ENCODE assay signal across 1 cellular context in genomic region chr11:65134240-65134951, GRCh38.
TF ChIP-seq lines count a peak whose summit lies in the region.

TSS of gene SYVN1 (minus strand) at chr11:65134519. CDS start at chr11:65133601, 918 bp downstream.

TF ChIP-seq in WTC11, 78 proteins besides CTCF, POLR2A, EP300 and RAD21 (continued from another document):
- TF ChIP-seq E2F5 (CRISPR knock-in tag; IDR thresholded peaks at IDR 0.05) (no peak; the same call in 1 of the 2 replicates), ZNF396 (CRISPR knock-in tag; IDR thresholded peaks at IDR 0.05; ENCODE audit: borderline replicate concordance) (no peak), ZNF219 (CRISPR knock-in tag; IDR thresholded peaks at IDR 0.05; ENCODE audit: borderline replicate concordance) (no peak), GABPB1 (CRISPR knock-in tag; IDR thresholded peaks at IDR 0.05) (peak; percentile 59; the same call in 1 of the 2 replicates), NR2C2 (CRISPR knock-in tag; IDR thresholded peaks at IDR 0.05) (no peak), ZNF263 (CRISPR knock-in tag; IDR thresholded peaks at IDR 0.05; ENCODE audit: low read depth) (no peak), ZNF671 (CRISPR knock-in tag; IDR thresholded peaks at IDR 0.05) (no peak), TP53 (CRISPR knock-in tag; IDR thresholded peaks at IDR 0.05) (no peak), SP1 (CRISPR knock-in tag; conservative IDR thresholded peaks at IDR 0.05) (peak; percentile 77), NFYB (CRISPR knock-in tag; conservative IDR thresholded peaks at IDR 0.05; ENCODE audit: low read depth) (no peak), CDX4 (CRISPR knock-in tag; IDR thresholded peaks at IDR 0.05; ENCODE audit: borderline replicate concordance) (no peak), NR1H2 (CRISPR knock-in tag; IDR thresholded peaks at IDR 0.05) (no peak), HMGA2 (CRISPR knock-in tag; IDR thresholded peaks at IDR 0.05) (peak; percentile 13; the same call in 1 of the 2 replicates), ZBTB21 (CRISPR knock-in tag; IDR thresholded peaks at IDR 0.05; ENCODE audit: borderline replicate concordance) (no peak), ZNF121 (CRISPR knock-in tag; IDR thresholded peaks at IDR 0.05) (peak; percentile 39; the same call in 1 of the 2 replicates), FOXP1 (CRISPR knock-in tag; IDR thresholded peaks at IDR 0.05; ENCODE audit: borderline replicate concordance) (peak; percentile 74), RELA (CRISPR knock-in tag; IDR thresholded peaks at IDR 0.05; ENCODE audit: borderline replicate concordance) (no peak), ETV6 (CRISPR knock-in tag; IDR thresholded peaks at IDR 0.05) (0 out of 2 replicates have a peak, but pooled peaks have one; percentile 63), ATF3 (CRISPR knock-in tag; conservative IDR thresholded peaks at IDR 0.05) (no peak), MYBL2 (CRISPR knock-in tag; IDR thresholded peaks at IDR 0.05) (0 out of 2 replicates have a peak, but pooled peaks have one; percentile 70), PREB (CRISPR knock-in tag; IDR thresholded peaks at IDR 0.05; ENCODE audit: borderline replicate concordance) (no peak)
- TF ChIP-seq, protein P1, sequence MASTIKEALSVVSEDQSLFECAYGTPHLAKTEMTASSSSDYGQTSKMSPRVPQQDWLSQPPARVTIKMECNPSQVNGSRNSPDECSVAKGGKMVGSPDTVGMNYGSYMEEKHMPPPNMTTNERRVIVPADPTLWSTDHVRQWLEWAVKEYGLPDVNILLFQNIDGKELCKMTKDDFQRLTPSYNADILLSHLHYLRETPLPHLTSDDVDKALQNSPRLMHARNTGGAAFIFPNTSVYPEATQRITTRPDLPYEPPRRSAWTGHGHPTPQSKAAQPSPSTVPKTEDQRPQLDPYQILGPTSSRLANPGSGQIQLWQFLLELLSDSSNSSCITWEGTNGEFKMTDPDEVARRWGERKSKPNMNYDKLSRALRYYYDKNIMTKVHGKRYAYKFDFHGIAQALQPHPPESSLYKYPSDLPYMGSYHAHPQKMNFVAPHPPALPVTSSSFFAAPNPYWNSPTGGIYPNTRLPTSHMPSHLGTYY (CRISPR knock-in tag; IDR thresholded peaks at IDR 0.05) = no peak
- TF ChIP-seq, protein P2, sequence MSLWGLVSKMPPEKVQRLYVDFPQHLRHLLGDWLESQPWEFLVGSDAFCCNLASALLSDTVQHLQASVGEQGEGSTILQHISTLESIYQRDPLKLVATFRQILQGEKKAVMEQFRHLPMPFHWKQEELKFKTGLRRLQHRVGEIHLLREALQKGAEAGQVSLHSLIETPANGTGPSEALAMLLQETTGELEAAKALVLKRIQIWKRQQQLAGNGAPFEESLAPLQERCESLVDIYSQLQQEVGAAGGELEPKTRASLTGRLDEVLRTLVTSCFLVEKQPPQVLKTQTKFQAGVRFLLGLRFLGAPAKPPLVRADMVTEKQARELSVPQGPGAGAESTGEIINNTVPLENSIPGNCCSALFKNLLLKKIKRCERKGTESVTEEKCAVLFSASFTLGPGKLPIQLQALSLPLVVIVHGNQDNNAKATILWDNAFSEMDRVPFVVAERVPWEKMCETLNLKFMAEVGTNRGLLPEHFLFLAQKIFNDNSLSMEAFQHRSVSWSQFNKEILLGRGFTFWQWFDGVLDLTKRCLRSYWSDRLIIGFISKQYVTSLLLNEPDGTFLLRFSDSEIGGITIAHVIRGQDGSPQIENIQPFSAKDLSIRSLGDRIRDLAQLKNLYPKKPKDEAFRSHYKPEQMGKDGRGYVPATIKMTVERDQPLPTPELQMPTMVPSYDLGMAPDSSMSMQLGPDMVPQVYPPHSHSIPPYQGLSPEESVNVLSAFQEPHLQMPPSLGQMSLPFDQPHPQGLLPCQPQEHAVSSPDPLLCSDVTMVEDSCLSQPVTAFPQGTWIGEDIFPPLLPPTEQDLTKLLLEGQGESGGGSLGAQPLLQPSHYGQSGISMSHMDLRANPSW (CRISPR knock-in tag; conservative IDR thresholded peaks at IDR 0.05; ENCODE audit: low read depth) = no peak
- TF ChIP-seq, protein P3, sequence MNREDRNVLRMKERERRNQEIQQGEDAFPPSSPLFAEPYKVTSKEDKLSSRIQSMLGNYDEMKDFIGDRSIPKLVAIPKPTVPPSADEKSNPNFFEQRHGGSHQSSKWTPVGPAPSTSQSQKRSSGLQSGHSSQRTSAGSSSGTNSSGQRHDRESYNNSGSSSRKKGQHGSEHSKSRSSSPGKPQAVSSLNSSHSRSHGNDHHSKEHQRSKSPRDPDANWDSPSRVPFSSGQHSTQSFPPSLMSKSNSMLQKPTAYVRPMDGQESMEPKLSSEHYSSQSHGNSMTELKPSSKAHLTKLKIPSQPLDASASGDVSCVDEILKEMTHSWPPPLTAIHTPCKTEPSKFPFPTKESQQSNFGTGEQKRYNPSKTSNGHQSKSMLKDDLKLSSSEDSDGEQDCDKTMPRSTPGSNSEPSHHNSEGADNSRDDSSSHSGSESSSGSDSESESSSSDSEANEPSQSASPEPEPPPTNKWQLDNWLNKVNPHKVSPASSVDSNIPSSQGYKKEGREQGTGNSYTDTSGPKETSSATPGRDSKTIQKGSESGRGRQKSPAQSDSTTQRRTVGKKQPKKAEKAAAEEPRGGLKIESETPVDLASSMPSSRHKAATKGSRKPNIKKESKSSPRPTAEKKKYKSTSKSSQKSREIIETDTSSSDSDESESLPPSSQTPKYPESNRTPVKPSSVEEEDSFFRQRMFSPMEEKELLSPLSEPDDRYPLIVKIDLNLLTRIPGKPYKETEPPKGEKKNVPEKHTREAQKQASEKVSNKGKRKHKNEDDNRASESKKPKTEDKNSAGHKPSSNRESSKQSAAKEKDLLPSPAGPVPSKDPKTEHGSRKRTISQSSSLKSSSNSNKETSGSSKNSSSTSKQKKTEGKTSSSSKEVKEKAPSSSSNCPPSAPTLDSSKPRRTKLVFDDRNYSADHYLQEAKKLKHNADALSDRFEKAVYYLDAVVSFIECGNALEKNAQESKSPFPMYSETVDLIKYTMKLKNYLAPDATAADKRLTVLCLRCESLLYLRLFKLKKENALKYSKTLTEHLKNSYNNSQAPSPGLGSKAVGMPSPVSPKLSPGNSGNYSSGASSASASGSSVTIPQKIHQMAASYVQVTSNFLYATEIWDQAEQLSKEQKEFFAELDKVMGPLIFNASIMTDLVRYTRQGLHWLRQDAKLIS (CRISPR knock-in tag; IDR thresholded peaks at IDR 0.05; ENCODE audit: borderline replicate concordance) = no peak
- TF ChIP-seq, protein P4, sequence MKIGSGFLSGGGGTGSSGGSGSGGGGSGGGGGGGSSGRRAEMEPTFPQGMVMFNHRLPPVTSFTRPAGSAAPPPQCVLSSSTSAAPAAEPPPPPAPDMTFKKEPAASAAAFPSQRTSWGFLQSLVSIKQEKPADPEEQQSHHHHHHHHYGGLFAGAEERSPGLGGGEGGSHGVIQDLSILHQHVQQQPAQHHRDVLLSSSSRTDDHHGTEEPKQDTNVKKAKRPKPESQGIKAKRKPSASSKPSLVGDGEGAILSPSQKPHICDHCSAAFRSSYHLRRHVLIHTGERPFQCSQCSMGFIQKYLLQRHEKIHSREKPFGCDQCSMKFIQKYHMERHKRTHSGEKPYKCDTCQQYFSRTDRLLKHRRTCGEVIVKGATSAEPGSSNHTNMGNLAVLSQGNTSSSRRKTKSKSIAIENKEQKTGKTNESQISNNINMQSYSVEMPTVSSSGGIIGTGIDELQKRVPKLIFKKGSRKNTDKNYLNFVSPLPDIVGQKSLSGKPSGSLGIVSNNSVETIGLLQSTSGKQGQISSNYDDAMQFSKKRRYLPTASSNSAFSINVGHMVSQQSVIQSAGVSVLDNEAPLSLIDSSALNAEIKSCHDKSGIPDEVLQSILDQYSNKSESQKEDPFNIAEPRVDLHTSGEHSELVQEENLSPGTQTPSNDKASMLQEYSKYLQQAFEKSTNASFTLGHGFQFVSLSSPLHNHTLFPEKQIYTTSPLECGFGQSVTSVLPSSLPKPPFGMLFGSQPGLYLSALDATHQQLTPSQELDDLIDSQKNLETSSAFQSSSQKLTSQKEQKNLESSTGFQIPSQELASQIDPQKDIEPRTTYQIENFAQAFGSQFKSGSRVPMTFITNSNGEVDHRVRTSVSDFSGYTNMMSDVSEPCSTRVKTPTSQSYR (CRISPR knock-in tag; IDR thresholded peaks at IDR 0.05) = no peak
- TF ChIP-seq, protein P5, sequence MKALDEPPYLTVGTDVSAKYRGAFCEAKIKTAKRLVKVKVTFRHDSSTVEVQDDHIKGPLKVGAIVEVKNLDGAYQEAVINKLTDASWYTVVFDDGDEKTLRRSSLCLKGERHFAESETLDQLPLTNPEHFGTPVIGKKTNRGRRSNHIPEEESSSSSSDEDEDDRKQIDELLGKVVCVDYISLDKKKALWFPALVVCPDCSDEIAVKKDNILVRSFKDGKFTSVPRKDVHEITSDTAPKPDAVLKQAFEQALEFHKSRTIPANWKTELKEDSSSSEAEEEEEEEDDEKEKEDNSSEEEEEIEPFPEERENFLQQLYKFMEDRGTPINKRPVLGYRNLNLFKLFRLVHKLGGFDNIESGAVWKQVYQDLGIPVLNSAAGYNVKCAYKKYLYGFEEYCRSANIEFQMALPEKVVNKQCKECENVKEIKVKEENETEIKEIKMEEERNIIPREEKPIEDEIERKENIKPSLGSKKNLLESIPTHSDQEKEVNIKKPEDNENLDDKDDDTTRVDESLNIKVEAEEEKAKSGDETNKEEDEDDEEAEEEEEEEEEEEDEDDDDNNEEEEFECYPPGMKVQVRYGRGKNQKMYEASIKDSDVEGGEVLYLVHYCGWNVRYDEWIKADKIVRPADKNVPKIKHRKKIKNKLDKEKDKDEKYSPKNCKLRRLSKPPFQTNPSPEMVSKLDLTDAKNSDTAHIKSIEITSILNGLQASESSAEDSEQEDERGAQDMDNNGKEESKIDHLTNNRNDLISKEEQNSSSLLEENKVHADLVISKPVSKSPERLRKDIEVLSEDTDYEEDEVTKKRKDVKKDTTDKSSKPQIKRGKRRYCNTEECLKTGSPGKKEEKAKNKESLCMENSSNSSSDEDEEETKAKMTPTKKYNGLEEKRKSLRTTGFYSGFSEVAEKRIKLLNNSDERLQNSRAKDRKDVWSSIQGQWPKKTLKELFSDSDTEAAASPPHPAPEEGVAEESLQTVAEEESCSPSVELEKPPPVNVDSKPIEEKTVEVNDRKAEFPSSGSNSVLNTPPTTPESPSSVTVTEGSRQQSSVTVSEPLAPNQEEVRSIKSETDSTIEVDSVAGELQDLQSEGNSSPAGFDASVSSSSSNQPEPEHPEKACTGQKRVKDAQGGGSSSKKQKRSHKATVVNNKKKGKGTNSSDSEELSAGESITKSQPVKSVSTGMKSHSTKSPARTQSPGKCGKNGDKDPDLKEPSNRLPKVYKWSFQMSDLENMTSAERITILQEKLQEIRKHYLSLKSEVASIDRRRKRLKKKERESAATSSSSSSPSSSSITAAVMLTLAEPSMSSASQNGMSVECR (CRISPR knock-in tag; IDR thresholded peaks at IDR 0.05; ENCODE audit: borderline replicate concordance) = peak; percentile 45; the same call in 1 of the 2 replicates
